Comparison of ENCODE assay signal across 8 cellular contexts in genomic region chr4:6574747-6575502, GRCh38. TPM values are rescaled to one million over a fixed set of nuclear protein-coding genes. Genes with fewer than 3 reads are reported as not detected.
A peak's percentile ranks its signal among the peaks of the same experiment; 100 is the strongest.
DNase-seq lines count a peak whose midpoint lies in the region; ATAC-seq and TF ChIP-seq lines count a peak whose summit lies in the region.

Gene MAN2B2, plus strand, starts transcription at chr4:6575189. Its CDS starts 22 bp downstream, at chr4:6575211.

- peak; percentile 93 for ATAC-seq in GM18867 (IDR thresholded peaks at IDR 0.05; ENCODE audit: unreplicated experiment)
- peak; percentile 84 for ATAC-seq in HG03097 (IDR thresholded peaks at IDR 0.05; ENCODE audit: low FRiP score, unreplicated experiment)

- H3K36me3 ChIP-seq in kidney epithelial cell (ENCODE audit: control insufficient read depth, insufficient read depth, low read length): no peaks in the 10 kb centered on the region

- DNase-seq in AG08395 (ENCODE audit: low spot score) (peak; percentile 98), NCI-H2227 (lab: John Stamatoyannopoulos, UW; ENCODE audit: unreplicated experiment) (peak; percentile 85), cerebellar cortex (ENCODE audit: low spot score) (peak; percentile 71), kidney epithelial cell (ENCODE audit: low read depth) (peak; percentile 35)
- peak; percentile 88 for DNase-seq in activated CD4-positive, CD25-positive, alpha-beta regulatory T cell treated with anti-CD3 and anti-CD28 coated beads, Interleukin-2, amount 50 U/mL, for 72 hours
- DNase-seq in stimulated activated CD4-positive, alpha-beta T cell treated with anti-CD3 and anti-CD28 coated beads, Interleukin-15, amount 100 ng/mL, for 24 hours: peak; percentile 91

- H3K4me3 ChIP-seq in kidney epithelial cell (ENCODE audit: low read depth, low read length): peak within 1 kb of the TSS; percentile 60

- no peaks in the 10 kb centered on the region for H3K27me3 ChIP-seq in kidney epithelial cell (ENCODE audit: control insufficient read depth, insufficient read depth, low read length)

- peak; percentile 14 for TF ChIP-seq CTCF in kidney epithelial cell (IDR thresholded peaks at IDR 0.05; ENCODE audit: insufficient read depth, low read length, poor library complexity, severe bottlenecking)

RNA-seq across cellular contexts. Expression of gene MAN2B2, which starts in this region (rescaled TPM):
- 24.0 and 27.0 TPM in 2 replicates for total RNA-seq in kidney epithelial cell

Comparison
In these comparisons a context has a peak if more than half of its experiments do, and no peak if none do; other contexts are left out.
1. Peak in every context shown above with its lines: DNase-seq, ATAC-seq and H3K4me3 ChIP-seq.
2. DNase-seq: peak in every context shown above with its lines; median percentile 98 in AG08395; 91 in stimulated activated CD4-positive, alpha-beta T cell treated with anti-CD3 and anti-CD28 coated beads, Interleukin-15, amount 100 ng/mL, for 24 hours; 88 in activated CD4-positive, CD25-positive, alpha-beta regulatory T cell treated with anti-CD3 and anti-CD28 coated beads, Interleukin-2, amount 50 U/mL, for 72 hours; 85 in NCI-H2227; 71 in cerebellar cortex; 35 in kidney epithelial cell.